ENCODE assay signal across 8 cellular contexts in the genomic region with DNA sequence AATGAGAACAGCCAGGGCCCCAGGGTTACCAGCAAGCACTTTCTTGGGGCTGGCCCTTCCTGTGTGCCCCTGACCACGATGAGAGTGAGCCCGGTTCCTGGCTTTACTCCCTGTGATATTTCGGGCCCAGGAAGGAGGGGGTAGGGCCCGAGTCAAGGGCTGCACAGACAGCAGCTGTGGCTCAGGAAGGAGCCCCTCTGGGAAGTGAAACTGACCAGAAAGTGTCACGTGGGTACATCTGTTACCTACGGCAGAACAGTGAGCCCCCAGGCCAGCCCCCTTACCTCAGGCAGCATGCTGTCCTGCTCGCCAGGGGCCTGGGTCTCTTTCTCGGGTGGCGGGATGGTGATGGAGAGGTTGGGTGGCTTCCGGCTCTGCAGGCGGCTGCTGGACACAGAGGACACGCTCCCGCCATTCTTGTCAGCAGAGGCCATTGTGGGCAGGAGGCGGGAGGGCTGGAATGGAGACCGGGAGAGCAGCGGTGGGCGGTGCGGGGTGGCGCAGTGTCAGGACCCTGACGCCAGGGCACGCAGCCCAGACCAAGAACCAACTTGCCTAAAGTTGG. TPM values are rescaled to one million over a fixed set of nuclear protein-coding genes. Genes with fewer than 3 reads are reported as not detected.
DNase-seq lines count a peak whose midpoint lies in the region; ATAC-seq and TF ChIP-seq lines count a peak whose summit lies in the region.

No MANE protein-coding gene starts in this region.

- H3K27me3 ChIP-seq in neural progenitor cell = no peaks in the 10 kb centered on the region

- TF ChIP-seq CTCF in neural progenitor cell (IDR thresholded peaks at IDR 0.05) = no peak

- H3K27me3 Mint-ChIP-seq in activated T-helper 17 cell treated with anti-CD3 and anti-CD28 coated beads, Interleukin-2, amount 50 U/mL, for 72 hours = no peaks in the 10 kb centered on the region
- H3K27me3 Mint-ChIP-seq in neural progenitor cell (ENCODE audit: insufficient read depth, low read depth) = peaks cover 9% of the 10 kb centered on the region
- no peaks in the 10 kb centered on the region for H3K27me3 Mint-ChIP-seq in T-helper 2 cell treated with Interferon-gamma antibody and Interleukin-4, amounts not matched to agents 5 μg/mL and 100 μg/mL, for 36 hours (ENCODE audit: low read depth)

- H3K9me3 ChIP-seq in neural progenitor cell (ENCODE audit: low read depth) = no peaks in the 10 kb centered on the region

- H3K4me2 ChIP-seq in neural progenitor cell = no peak overlapping the region

- no peak overlapping the region for H3K27ac ChIP-seq in neural progenitor cell

- H3K9me3 Mint-ChIP-seq in activated T-helper 17 cell treated with anti-CD3 and anti-CD28 coated beads, Interleukin-2, amount 50 U/mL, for 72 hours = no peaks in the 10 kb centered on the region
- H3K9me3 Mint-ChIP-seq in neural progenitor cell = no peaks in the 10 kb centered on the region
- H3K9me3 Mint-ChIP-seq in T-helper 2 cell treated with Interferon-gamma antibody and Interleukin-4, amounts not matched to agents 5 μg/mL and 100 μg/mL, for 36 hours = no peaks in the 10 kb centered on the region

- no peaks in the 10 kb centered on the region for H3K4me1 ChIP-seq in neural progenitor cell

- no peaks in the 10 kb centered on the region for H4K20me1 ChIP-seq in neural progenitor cell (ENCODE audit: low read depth)

- peaks cover 41% of the 10 kb centered on the region for H3K36me3 Mint-ChIP-seq in activated T-helper 17 cell treated with anti-CD3 and anti-CD28 coated beads, Interleukin-2, amount 50 U/mL, for 72 hours (ENCODE audit: low read depth)
- H3K36me3 Mint-ChIP-seq in neural progenitor cell = no peaks in the 10 kb centered on the region
- peaks cover 16% of the 10 kb centered on the region for H3K36me3 Mint-ChIP-seq in T-helper 2 cell treated with Interferon-gamma antibody and Interleukin-4, amounts not matched to agents 5 μg/mL and 100 μg/mL, for 36 hours (ENCODE audit: low read depth)

- no peak for DNase-seq in neural progenitor cell (ENCODE audit: low spot score)
- no peak for DNase-seq in DMS 273 treated with DMSO at 0.1 percent for 48 hours (lab: John Stamatoyannopoulos, UW)
- no peak for DNase-seq in T-helper 9 cell
- DNase-seq in T-helper 2 cell treated with Interferon-gamma antibody and Interleukin-4, amounts not matched to agents 5 μg/mL and 100 μg/mL, for 36 hours (ENCODE audit: low spot score) = no peak
- no peak for DNase-seq in NCI-H146 treated with DMSO at 0.1 percent for 48 hours (lab: John Stamatoyannopoulos, UW; ENCODE audit: unreplicated experiment)

- no peaks in the 10 kb centered on the region for H3K79me2 ChIP-seq in neural progenitor cell (ENCODE audit: low read depth)

- ATAC-seq in GM18873 (IDR thresholded peaks at IDR 0.05; ENCODE audit: low FRiP score, unreplicated experiment) (peak; percentile 63), HG02970 (IDR thresholded peaks at IDR 0.05; ENCODE audit: low FRiP score, unreplicated experiment) (peak; percentile 57)
- no peak for ATAC-seq in activated T-helper 17 cell treated with anti-CD3 and anti-CD28 coated beads, Interleukin-2, amount 50 U/mL, for 72 hours (replicated peaks)

- no peaks in the 10 kb centered on the region for H3K4me1 Mint-ChIP-seq in activated T-helper 17 cell treated with anti-CD3 and anti-CD28 coated beads, Interleukin-2, amount 50 U/mL, for 72 hours
- H3K4me1 Mint-ChIP-seq in neural progenitor cell = peaks cover 21% of the 10 kb centered on the region
- H3K4me1 Mint-ChIP-seq in T-helper 2 cell treated with Interferon-gamma antibody and Interleukin-4, amounts not matched to agents 5 μg/mL and 100 μg/mL, for 36 hours (ENCODE audit: low read depth) = peaks cover 2% of the 10 kb centered on the region

- no peaks in the 10 kb centered on the region for H3K36me3 ChIP-seq in neural progenitor cell

- H3K9ac ChIP-seq in neural progenitor cell = no peak overlapping the region

- H3K4me3 Mint-ChIP-seq in activated T-helper 17 cell treated with anti-CD3 and anti-CD28 coated beads, Interleukin-2, amount 50 U/mL, for 72 hours = no peak overlapping the region
- H3K4me3 Mint-ChIP-seq in neural progenitor cell = peak overlapping the region; percentile 72
- no peak overlapping the region for H3K4me3 Mint-ChIP-seq in T-helper 2 cell treated with Interferon-gamma antibody and Interleukin-4, amounts not matched to agents 5 μg/mL and 100 μg/mL, for 36 hours

- H3K4me3 ChIP-seq in neural progenitor cell = no peak overlapping the region

- peaks cover 3% of the 10 kb centered on the region for H3F3A ChIP-seq in neural progenitor cell (ENCODE audit: low read depth)

- peak overlapping the region; percentile 67 for H3K27ac Mint-ChIP-seq in activated T-helper 17 cell treated with anti-CD3 and anti-CD28 coated beads, Interleukin-2, amount 50 U/mL, for 72 hours
- H3K27ac Mint-ChIP-seq in neural progenitor cell = peak overlapping the region; percentile 99
- H3K27ac Mint-ChIP-seq in T-helper 2 cell treated with Interferon-gamma antibody and Interleukin-4, amounts not matched to agents 5 μg/mL and 100 μg/mL, for 36 hours = no peak overlapping the region

- no peak overlapping the region for H2AFZ ChIP-seq in neural progenitor cell (replicated peaks)

RNA-seq across cellular contexts. Expression of a gene that starts 13.8 kb away (rescaled TPM):
- not detected for total RNA-seq in activated T-helper 17 cell treated with anti-CD3 and anti-CD28 coated beads, Interleukin-2, amount 50 U/mL, for 72 hours
- total RNA-seq in neural progenitor cell (ENCODE audit: low replicate concordance) = not detected in 2 replicates

RNA-seq across cellular contexts. Expression of a gene that starts 20.1 kb away (rescaled TPM):
- total RNA-seq in activated T-helper 17 cell treated with anti-CD3 and anti-CD28 coated beads, Interleukin-2, amount 50 U/mL, for 72 hours = 10 to 100 TPM; 33.3 to 56.5 TPM
- total RNA-seq in neural progenitor cell (ENCODE audit: low replicate concordance) = 0.79 and 5.0 TPM in 2 replicates

RNA-seq across cellular contexts. Expression of a gene that starts 28.2 kb away (rescaled TPM):
- total RNA-seq in activated T-helper 17 cell treated with anti-CD3 and anti-CD28 coated beads, Interleukin-2, amount 50 U/mL, for 72 hours = 10 to 100 TPM; 35.3 to 38.7 TPM
- 20.6 and 46.6 TPM in 2 replicates for total RNA-seq in neural progenitor cell (ENCODE audit: low replicate concordance)

RNA-seq across cellular contexts. Expression of a gene that starts 56.3 kb away (rescaled TPM):
- total RNA-seq in activated T-helper 17 cell treated with anti-CD3 and anti-CD28 coated beads, Interleukin-2, amount 50 U/mL, for 72 hours = not detected
- total RNA-seq in neural progenitor cell (ENCODE audit: low replicate concordance) = 1.1 TPM in 1 of 2 replicates, not detected in the other

RNA-seq across cellular contexts. Expression of a gene that starts 58.7 kb away (rescaled TPM):
- total RNA-seq in activated T-helper 17 cell treated with anti-CD3 and anti-CD28 coated beads, Interleukin-2, amount 50 U/mL, for 72 hours = not detected
- 0.09 TPM in 1 of 2 replicates, not detected in the other for total RNA-seq in neural progenitor cell (ENCODE audit: low replicate concordance)
